In the genomic region with DNA sequence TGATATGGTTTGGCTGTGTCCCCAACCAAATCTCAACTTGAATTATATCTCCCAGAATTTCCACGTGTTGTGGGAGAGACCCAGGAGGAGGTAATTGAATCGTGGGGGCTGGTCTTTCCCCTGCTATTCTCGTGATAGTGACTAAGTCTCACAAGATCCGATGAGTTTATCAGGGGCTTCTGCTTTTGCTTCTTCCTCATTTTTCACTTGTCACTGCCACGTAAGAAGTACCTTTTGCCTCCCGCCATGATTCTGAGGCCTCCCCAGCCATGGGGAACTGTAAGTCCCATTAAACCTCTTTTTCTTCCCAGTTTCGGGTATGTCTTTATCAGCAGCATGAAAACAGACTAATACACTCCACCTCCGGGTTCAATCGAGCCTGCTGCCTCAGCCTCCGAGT, we compare ENCODE assay signal across 2 cellular contexts. TPM values are rescaled to one million over a fixed set of nuclear protein-coding genes. Genes with fewer than 3 reads are reported as not detected.
"Had no signal": no experiment of that assay in that cellular context is flagged by ENCODE, and none has a peak within 500 bp of the region (broad histone marks: within the 10 kb centered on the region; RNA-seq: fewer than 3 reads in every experiment).

No MANE protein-coding gene starts in this region.

RNA-seq across cellular contexts. Expression of a gene that starts 54.3 kb away (rescaled TPM):
- total RNA-seq: RPMI7951, SJSA1 had no signal
